29 cellular contexts compared by ENCODE assay signal in genomic region chr13:106768991-106769390, GRCh38.
"Had no signal": no experiment of that assay in that cellular context is flagged by ENCODE, and none has a peak within 500 bp of the region (broad histone marks: within the 10 kb centered on the region; RNA-seq: fewer than 3 reads in every experiment).

No MANE protein-coding gene starts in this region.

- H3K36me3 Mint-ChIP-seq: naive thymus-derived CD4-positive, alpha-beta T cell; natural killer cell; stimulated activated effector memory CD8-positive, alpha-beta T cell treated with anti-CD3 and anti-CD28 coated beads, Interleukin-12 subunit alpha, Interleukin-12 subunit beta, amount 100 ng/mL, for 72 hours; stimulated activated naive B cell treated with anti-CD40 and anti-IgM and Interleukin-4, amounts not matched to agents 10 μg/mL and 1 μg/mL and 100 μg/mL, for 72 hours; type B pancreatic cell had no signal

- H3K4me1 Mint-ChIP-seq: naive thymus-derived CD4-positive, alpha-beta T cell; natural killer cell; nephron; neural crest cell; stimulated activated effector memory CD8-positive, alpha-beta T cell treated with anti-CD3 and anti-CD28 coated beads, Interleukin-12 subunit alpha, Interleukin-12 subunit beta, amount 100 ng/mL, for 72 hours; stimulated activated naive B cell treated with anti-CD40 and anti-IgM and Interleukin-4, amounts not matched to agents 10 μg/mL and 1 μg/mL and 100 μg/mL, for 72 hours had no signal

- H3K27ac Mint-ChIP-seq: naive thymus-derived CD4-positive, alpha-beta T cell; natural killer cell; nephron; progenitor cell of endocrine pancreas; stimulated activated effector memory CD8-positive, alpha-beta T cell treated with anti-CD3 and anti-CD28 coated beads, Interleukin-12 subunit alpha, Interleukin-12 subunit beta, amount 100 ng/mL, for 72 hours; stimulated activated naive B cell treated with anti-CD40 and anti-IgM and Interleukin-4, amounts not matched to agents 10 μg/mL and 1 μg/mL and 100 μg/mL, for 72 hours; stimulated activated naive CD8-positive, alpha-beta T cell treated with anti-CD3 and anti-CD28 coated beads, Interleukin-15, Interleukin-2, amounts not matched to agents 100 ng/mL and 50 ng/mL, for 24 hours; type B pancreatic cell had no signal

- H3K27ac ChIP-seq: ovary, parathyroid adenoma, psoas muscle, right lobe of liver, sigmoid colon, stomach, thoracic aorta, tibial artery, transverse colon, upper lobe of right lung, uterus had no signal

- H3K27me3 ChIP-seq: ovary, right lobe of liver, sigmoid colon, stomach, tibial artery, transverse colon, upper lobe of right lung had no signal

- H3K4me1 ChIP-seq: parathyroid adenoma, psoas muscle, right lobe of liver, sigmoid colon, stomach, tibial artery, transverse colon, upper lobe of right lung, uterus had no signal

- H3K9me3 ChIP-seq: ovary, right lobe of liver, sigmoid colon, thoracic aorta, upper lobe of right lung, uterus had no signal

- H3K27me3 Mint-ChIP-seq: progenitor cell of endocrine pancreas; stimulated activated naive B cell treated with anti-CD40 and anti-IgM and Interleukin-4, amounts not matched to agents 10 μg/mL and 1 μg/mL and 100 μg/mL, for 72 hours; stimulated activated naive CD8-positive, alpha-beta T cell treated with anti-CD3 and anti-CD28 coated beads, Interleukin-15, Interleukin-2, amounts not matched to agents 100 ng/mL and 50 ng/mL, for 24 hours; type B pancreatic cell had no signal

- H3K4me3 Mint-ChIP-seq: naive thymus-derived CD4-positive, alpha-beta T cell; natural killer cell; nephron; neural crest cell; stimulated activated effector memory CD8-positive, alpha-beta T cell treated with anti-CD3 and anti-CD28 coated beads, Interleukin-12 subunit alpha, Interleukin-12 subunit beta, amount 100 ng/mL, for 72 hours; stimulated activated naive B cell treated with anti-CD40 and anti-IgM and Interleukin-4, amounts not matched to agents 10 μg/mL and 1 μg/mL and 100 μg/mL, for 72 hours; stimulated activated naive CD8-positive, alpha-beta T cell treated with anti-CD3 and anti-CD28 coated beads, Interleukin-15, Interleukin-2, amounts not matched to agents 100 ng/mL and 50 ng/mL, for 24 hours; type B pancreatic cell had no signal

- ATAC-seq: naive thymus-derived CD4-positive, alpha-beta T cell; natural killer cell; psoas muscle; right cardiac atrium; right lobe of liver; stimulated activated effector memory CD8-positive, alpha-beta T cell treated with anti-CD3 and anti-CD28 coated beads, Interleukin-12 subunit alpha, Interleukin-12 subunit beta, amount 100 ng/mL, for 72 hours; stimulated activated naive B cell treated with anti-CD40 and anti-IgM and Interleukin-4, amounts not matched to agents 10 μg/mL and 1 μg/mL and 100 μg/mL, for 72 hours; upper lobe of right lung had no signal

- H3K4me3 ChIP-seq: ovary, psoas muscle, right lobe of liver, sigmoid colon, stomach, thoracic aorta, tibial artery, transverse colon, upper lobe of right lung, uterus had no signal

- H3K36me3 ChIP-seq: ovary, right lobe of liver, sigmoid colon, stomach, thoracic aorta, transverse colon, upper lobe of right lung, uterus had no signal

- DNase-seq: naive thymus-derived CD4-positive, alpha-beta T cell; natural killer cell; occipital lobe; ovary; posterior cingulate gyrus; psoas muscle; right cardiac atrium; right lobe of liver; sigmoid colon; small intestine; stimulated activated CD4-positive, alpha-beta T cell treated with anti-CD3 and anti-CD28 coated beads, Interleukin-15, amount 100 ng/mL, for 24 hours; stimulated activated CD4-positive, alpha-beta T cell treated with anti-CD3 and anti-CD28 coated beads, Interleukin-2, amount 100 ng/mL, for 24 hours; stimulated activated CD4-positive, alpha-beta T cell treated with anti-CD3 and anti-CD28 coated beads, Interleukin-2, amount 100 ng/mL, for 48 hours; stimulated activated CD4-positive, alpha-beta T cell treated with anti-CD3 and anti-CD28 coated beads, Interleukin-4, amount 100 ng/mL, for 24 hours; stimulated activated naive B cell treated with anti-CD40 and anti-IgM and Interleukin-4, amounts not matched to agents 10 μg/mL and 1 μg/mL and 100 μg/mL, for 72 hours; stimulated activated naive CD4-positive, alpha-beta T cell treated with Interleukin-2 at 50 U/mL for 16 hours; stomach; tibial artery; transverse colon; upper lobe of right lung; uterus had no signal

- H3K9me3 Mint-ChIP-seq: type B pancreatic cell had no signal
